1 cellular context compared by ENCODE assay signal in the genomic region with DNA sequence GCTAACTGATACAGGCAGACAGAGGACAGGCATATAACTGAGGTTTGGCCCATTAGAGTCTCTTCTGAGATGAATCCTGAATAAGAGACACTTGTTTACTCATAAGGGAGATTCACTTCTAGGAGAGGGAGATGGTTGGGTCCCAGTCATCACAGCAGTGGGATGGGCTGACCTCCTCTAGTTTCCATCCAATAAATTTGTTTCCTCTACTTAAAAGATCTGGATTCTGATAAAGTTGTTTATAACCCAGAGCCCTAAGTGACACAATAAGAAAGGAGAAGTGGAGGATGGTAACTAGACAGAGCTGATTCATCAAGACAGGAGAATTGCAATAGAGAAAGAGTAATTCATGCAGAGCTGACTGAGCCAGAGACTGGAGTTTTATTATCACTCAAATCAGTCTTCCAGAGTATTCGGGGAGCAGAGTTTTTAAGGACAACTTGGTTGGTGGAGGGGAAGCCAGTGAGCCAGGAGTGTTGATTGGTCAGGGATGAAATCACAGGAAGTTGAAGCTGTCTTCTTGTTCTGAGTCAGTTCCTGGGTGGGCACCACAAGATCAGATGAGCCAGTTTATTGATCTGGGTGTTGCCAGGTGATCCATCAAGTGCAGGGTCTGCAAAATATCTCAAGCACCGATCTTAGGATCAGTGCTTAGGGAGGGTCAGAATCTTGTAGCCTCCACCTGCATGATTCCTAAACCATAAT.
TF ChIP-seq lines count a peak whose summit lies in the region.

No MANE protein-coding gene starts in this region.

TF ChIP-seq in GM12878, 131 proteins besides CTCF, POLR2A, EP300 and RAD21:
- TF ChIP-seq JUNB (IDR thresholded peaks at IDR 0.05) = peak; percentile 28; the same call in 1 of the 2 replicates
TF ChIP-seq in GM12878: peak in this region for 1; not testable (repeated sequence) for 130.
